Comparison of ENCODE assay signal across 20 cellular contexts in genomic region chr7:138900040-138900828, GRCh38.
DNase-seq lines count a peak whose midpoint lies in the region; ATAC-seq and TF ChIP-seq lines count a peak whose summit lies in the region.
"Had no signal": no experiment of that assay in that cellular context is flagged by ENCODE, and none has a peak within 500 bp of the region (broad histone marks: within the 10 kb centered on the region; RNA-seq: fewer than 3 reads in every experiment).

No MANE protein-coding gene starts in this region.

- intact Hi-C loops in A673 (cut with micrococcal nuclease; ENCODE audit: unreplicated experiment), result no loop called here

- BruUV-seq in A673 (replicated peaks; lab: Mats Ljungman, UMichigan), result no TSS peak

- no peak overlapping the region for H3K4me3 ChIP-seq in A673 (ENCODE audit: low read depth, low read length, poor library complexity, severe bottlenecking)
- H3K4me3 ChIP-seq: cardiac muscle cell, left lung, stomach, vagina had no signal

- CTCF ChIA-PET in A673 (lab: Charles Lee), result interaction anchor here (2.2 kb wide), 1 partner anchor 14 kb away, joined by 6 read pairs; no protein-coding TSS in a partner anchor

- ATAC-seq in SK-N-SH treated with all-trans-retinoic acid at 6 μM for 48 hours (peak; percentile 42; the same call in 2 of the 3 replicates), HG02840 (IDR thresholded peaks at IDR 0.05; ENCODE audit: low FRiP score, unreplicated experiment) (no peak), GM21381 (IDR thresholded peaks at IDR 0.05; ENCODE audit: unreplicated experiment) (no peak)
- ATAC-seq: left lung had no signal

- TF ChIP-seq CTCF in A673 (conservative IDR thresholded peaks at IDR 0.05; ENCODE audit: low read depth, low read length), result no peak

- DNase-seq in A673 (ENCODE audit: low spot score) (peak; percentile 45), H4 (ENCODE audit: low spot score) (peak; percentile 27), glomerular visceral epithelial cell (ENCODE audit: extremely low spot score) (peak; percentile 21), ureter (ENCODE audit: low spot score) (no peak), dedifferentiated amniotic fluid mesenchymal stem cell (ENCODE audit: extremely low spot score) (no peak)
- DNase-seq: activated CD4-positive, alpha-beta T cell treated with anti-CD3 and anti-CD28 coated beads for 48 hours; activated T-cell treated with anti-CD3 and anti-CD28 coated beads, Interleukin-2, amount 50 U/mL, for 24 hours; Caco-2; effector memory CD4-positive, alpha-beta T cell; HCEC 1CT; left lung; NCI-H187 treated with DMSO at 0.1 percent for 48 hours; NCI-H510A treated with DMSO at 0.1 percent for 48 hours; stomach; T1000 had no signal

- no peaks in the 10 kb centered on the region for H3K27me3 ChIP-seq in A673 (replicated peaks; ENCODE audit: insufficient read depth, low read depth, low read length, poor library complexity)
- H3K27me3 ChIP-seq: cardiac muscle cell, left lung, stomach, vagina had no signal

- H3K36me3 ChIP-seq in A673 (ENCODE audit: insufficient read depth, low read length, poor library complexity, severe bottlenecking), result no peaks in the 10 kb centered on the region
- H3K36me3 ChIP-seq: left lung, vagina had no signal

- H3K9me3 ChIP-seq in A673 (ENCODE audit: low read depth, low read length, poor library complexity, severe bottlenecking), result no peaks in the 10 kb centered on the region
- H3K9me3 ChIP-seq: Caco-2, left lung, stomach, vagina had no signal

- no peak overlapping the region for H3K27ac ChIP-seq in A673 (ENCODE audit: low read depth, low read length, poor library complexity, severe bottlenecking)
- H3K27ac ChIP-seq: cardiac muscle cell, left lung, stomach, vagina had no signal

- peaks cover 7% of the 10 kb centered on the region for H3K4me1 ChIP-seq in A673 (ENCODE audit: insufficient read depth, low read length, poor library complexity, severe bottlenecking)
- H3K4me1 ChIP-seq: left lung, stomach, vagina had no signal

- POLR2A ChIA-PET in A673 (lab: Charles Lee; ENCODE audit: low non-redundant PET), result no interaction called here

TF ChIP-seq in SK-N-SH treated with all-trans-retinoic acid at 6 μM for 48 hours, 23 proteins besides CTCF, POLR2A, EP300 and RAD21:
- TF ChIP-seq ESRRG (CRISPR knock-in tag; IDR thresholded peaks at IDR 0.05) (no peak), BACH2 (CRISPR knock-in tag; IDR thresholded peaks at IDR 0.05; ENCODE audit: borderline replicate concordance) (no peak), GLIS3 (CRISPR knock-in tag; IDR thresholded peaks at IDR 0.05) (no peak), ZFP3 (CRISPR knock-in tag; IDR thresholded peaks at IDR 0.05) (no peak), ZNF8 (CRISPR knock-in tag; IDR thresholded peaks at IDR 0.05) (no peak), PATZ1 (CRISPR knock-in tag; IDR thresholded peaks at IDR 0.05; ENCODE audit: borderline replicate concordance) (no peak), OSR1 (CRISPR knock-in tag; IDR thresholded peaks at IDR 0.05) (no peak), TCF4 (CRISPR knock-in tag; IDR thresholded peaks at IDR 0.05; ENCODE audit: borderline replicate concordance) (no peak)
- TF ChIP-seq, protein P1, sequence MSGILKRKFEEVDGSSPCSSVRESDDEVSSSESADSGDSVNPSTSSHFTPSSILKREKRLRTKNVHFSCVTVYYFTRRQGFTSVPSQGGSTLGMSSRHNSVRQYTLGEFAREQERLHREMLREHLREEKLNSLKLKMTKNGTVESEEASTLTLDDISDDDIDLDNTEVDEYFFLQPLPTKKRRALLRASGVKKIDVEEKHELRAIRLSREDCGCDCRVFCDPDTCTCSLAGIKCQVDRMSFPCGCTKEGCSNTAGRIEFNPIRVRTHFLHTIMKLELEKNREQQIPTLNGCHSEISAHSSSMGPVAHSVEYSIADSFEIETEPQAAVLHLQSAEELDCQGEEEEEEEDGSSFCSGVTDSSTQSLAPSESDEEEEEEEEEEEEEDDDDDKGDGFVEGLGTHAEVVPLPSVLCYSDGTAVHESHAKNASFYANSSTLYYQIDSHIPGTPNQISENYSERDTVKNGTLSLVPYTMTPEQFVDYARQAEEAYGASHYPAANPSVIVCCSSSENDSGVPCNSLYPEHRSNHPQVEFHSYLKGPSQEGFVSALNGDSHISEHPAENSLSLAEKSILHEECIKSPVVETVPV (CRISPR knock-in tag; IDR thresholded peaks at IDR 0.05), result no peak

Comparison
In these comparisons a context has a peak if more than half of its experiments do, and no peak if none do; other contexts are left out.
1. DNase-seq: peak in A673 (single experiment), H4 (single experiment) and glomerular visceral epithelial cell (single experiment); none in ureter (single experiment) and dedifferentiated amniotic fluid mesenchymal stem cell (single experiment).